ENCODE assay signal across 14 cellular contexts in genomic region chr2:179939282-179939681, GRCh38.
DNase-seq lines count a peak whose midpoint lies in the region; TF ChIP-seq lines count a peak whose summit lies in the region.
"Had no signal": no experiment of that assay in that cellular context is flagged by ENCODE, and none has a peak within 500 bp of the region (broad histone marks: within the 10 kb centered on the region; RNA-seq: fewer than 3 reads in every experiment).

No MANE protein-coding gene starts in this region.

- H4K20me1 ChIP-seq in hepatocyte (ENCODE audit: insufficient read depth, poor library complexity, severe bottlenecking), result no peaks in the 10 kb centered on the region

- no peak overlapping the region for H3K27ac ChIP-seq in hepatocyte
- H3K27ac ChIP-seq: GM23248 had no signal

- no peak overlapping the region for H2AFZ ChIP-seq in hepatocyte
- H2AFZ ChIP-seq: GM23248 had no signal

- no peak overlapping the region for H3K4me2 ChIP-seq in hepatocyte

- H3K27me3 ChIP-seq in hepatocyte (no peaks in the 10 kb centered on the region), H7 (ENCODE audit: control insufficient read depth, insufficient read depth, low read length) (no peaks in the 10 kb centered on the region)

- no peaks in the 10 kb centered on the region for H3K4me1 ChIP-seq in hepatocyte (ENCODE audit: insufficient read depth)

- no peaks in the 10 kb centered on the region for H3K36me3 ChIP-seq in hepatocyte (replicated peaks; ENCODE audit: insufficient read depth, low read depth)
- no peaks in the 10 kb centered on the region for H3K36me3 ChIP-seq in H7 (replicated peaks; ENCODE audit: control insufficient read depth, insufficient read depth, low read length)

- peak; percentile 0 for DNase-seq in NCI-H1092 treated with DMSO at 0.1 percent for 48 hours (lab: John Stamatoyannopoulos, UW)
- no peak for DNase-seq in NCI-H1092 (lab: John Stamatoyannopoulos, UW)
- peak; percentile 48 for DNase-seq in NCI-H2227 treated with DMSO at 0.1 percent for 48 hours (lab: John Stamatoyannopoulos, UW)
- DNase-seq in hepatocyte (ENCODE audit: low spot score), result peak; percentile 22
- DNase-seq in H7, result no peak
- DNase-seq in NCI-H526 (lab: John Stamatoyannopoulos, UW), result no peak
- DNase-seq in activated gamma-delta T cell treated with Interleukin-2 at 50 U/mL for 16 hours, result no peak
- no peak for DNase-seq in DMS114 treated with DMSO at 0.1 percent for 48 hours (lab: John Stamatoyannopoulos, UW; ENCODE audit: unreplicated experiment)
- DNase-seq: 8988T, DMS 273 treated with DMSO at 0.1 percent for 48 hours, GM23248, HCEC 1CT, NCI-H1694 treated with DMSO at 0.1 percent for 48 hours had no signal

- 66% methylated on average over 5 of the region's 5 CpGs for WGBS in hepatocyte (ENCODE audit: low lambda C conversion rate, missing lambda C conversion rate)

- H3K79me2 ChIP-seq in hepatocyte, result no peaks in the 10 kb centered on the region

- TF ChIP-seq CTCF in hepatocyte (IDR thresholded peaks at IDR 0.05; ENCODE audit: poor library complexity), result no peak

- H3K9me3 ChIP-seq in hepatocyte (ENCODE audit: low read depth), result no peaks in the 10 kb centered on the region

- H3K9me2 ChIP-seq in hepatocyte (replicated peaks; ENCODE audit: insufficient read depth), result no peaks in the 10 kb centered on the region

- H3K4me3 ChIP-seq in hepatocyte (no peak overlapping the region), H7 (ENCODE audit: insufficient read depth, low read depth, low read length) (no peak overlapping the region)
- H3K4me3 ChIP-seq: GM12878, GM23248 had no signal

Comparison
In these comparisons a context has a peak if more than half of its experiments do, and no peak if none do; other contexts are left out.
1. DNase-seq: peak in NCI-H1092 treated with DMSO at 0.1 percent for 48 hours (single experiment), NCI-H2227 treated with DMSO at 0.1 percent for 48 hours (single experiment) and hepatocyte (single experiment); none in NCI-H1092 (single experiment), H7 (single experiment), NCI-H526 (0 of 2), activated gamma-delta T cell treated with Interleukin-2 at 50 U/mL for 16 hours (single experiment) and DMS114 treated with DMSO at 0.1 percent for 48 hours (single experiment).